In genomic region chr6:1821188-1822183, GRCh38 we compare ENCODE assay signal across 11 cellular contexts.
DNase-seq lines count a peak whose midpoint lies in the region; ATAC-seq and TF ChIP-seq lines count a peak whose summit lies in the region.
"Had no signal": no experiment of that assay in that cellular context is flagged by ENCODE, and none has a peak within 500 bp of the region (broad histone marks: within the 10 kb centered on the region; RNA-seq: fewer than 3 reads in every experiment).

No MANE protein-coding gene starts in this region.

- H3K27me3 ChIP-seq in tibial nerve, result no peaks in the 10 kb centered on the region
- H3K27me3 ChIP-seq in CD8-positive, alpha-beta memory T cell (ENCODE audit: insufficient read depth, low read length, poor library complexity, severe bottlenecking), result no peaks in the 10 kb centered on the region

- H3K4me1 Mint-ChIP-seq in CD8-positive, alpha-beta memory T cell, result peaks cover 0 to 1% (median 0%) of the 10 kb centered on the region in 3 donors
- H3K4me1 Mint-ChIP-seq in T-cell, result peaks cover 0 to 2% (median 0%) of the 10 kb centered on the region in 3 donors
- H3K4me1 Mint-ChIP-seq in progenitor cell of endocrine pancreas (ENCODE audit: low read depth), result peaks cover 4% of the 10 kb centered on the region
- H3K4me1 Mint-ChIP-seq: activated CD4-positive, alpha-beta T cell treated with anti-CD3 and anti-CD28 coated beads, Interleukin-2, amount 10 ng/mL, durations not matched to agents 7 days and 5 days had no signal

- H3K27me3 Mint-ChIP-seq in CD8-positive, alpha-beta memory T cell, result no peaks in the 10 kb centered on the region
- H3K27me3 Mint-ChIP-seq in T-cell (no peaks in the 10 kb centered on the region), progenitor cell of endocrine pancreas (no peaks in the 10 kb centered on the region)
- H3K27me3 Mint-ChIP-seq: activated CD4-positive, alpha-beta T cell treated with anti-CD3 and anti-CD28 coated beads, Interleukin-2, amount 10 ng/mL, durations not matched to agents 7 days and 5 days; CD4-positive, CD25-positive, alpha-beta regulatory T cell; memory B cell had no signal

- H3K27ac Mint-ChIP-seq in CD8-positive, alpha-beta memory T cell, result no peak overlapping the region
- no peak overlapping the region for H3K27ac Mint-ChIP-seq in T-cell
- no peak overlapping the region for H3K27ac Mint-ChIP-seq in progenitor cell of endocrine pancreas
- H3K27ac Mint-ChIP-seq: activated CD4-positive, alpha-beta T cell treated with anti-CD3 and anti-CD28 coated beads, Interleukin-2, amount 10 ng/mL, durations not matched to agents 7 days and 5 days; CD4-positive, CD25-positive, alpha-beta regulatory T cell; memory B cell had no signal

- CTCF ChIA-PET in CD8-positive, alpha-beta memory T cell (lab: Charles Lee), result no interaction called here
- CTCF ChIA-PET in T-cell (lab: Charles Lee), result interaction anchor here in 1 of 2 donors (0.6 to 0.7 kb wide), 2 partner anchors 207 to 1705 kb away, joined by 3 to 10 read pairs; no protein-coding TSS in a partner anchor

- intact Hi-C loops in left cardiac atrium (cut with DNase I) (no loop called here), Right ventricle myocardium inferior (cut with DNase I) (no loop called here)

- TF ChIP-seq CTCF in tibial nerve (IDR thresholded peaks at IDR 0.05) (no peak), progenitor cell of endocrine pancreas (IDR thresholded peaks at IDR 0.05; ENCODE audit: unreplicated experiment) (no peak)

- H3K4me3 Mint-ChIP-seq in CD8-positive, alpha-beta memory T cell, result no peak overlapping the region
- no peak overlapping the region for H3K4me3 Mint-ChIP-seq in T-cell
- no peak overlapping the region for H3K4me3 Mint-ChIP-seq in progenitor cell of endocrine pancreas (ENCODE audit: low read depth)
- H3K4me3 Mint-ChIP-seq: activated CD4-positive, alpha-beta T cell treated with anti-CD3 and anti-CD28 coated beads, Interleukin-2, amount 10 ng/mL, durations not matched to agents 7 days and 5 days; CD4-positive, CD25-positive, alpha-beta regulatory T cell; memory B cell had no signal

- no peaks in the 10 kb centered on the region for H3K9me3 ChIP-seq in tibial nerve
- no peaks in the 10 kb centered on the region for H3K9me3 ChIP-seq in CD8-positive, alpha-beta memory T cell (ENCODE audit: low read length)

- H3K27ac ChIP-seq in tibial nerve, result peak overlapping the region in 3 of 4 donors; percentile 50 to 78 (median 67)
- no peak overlapping the region for H3K27ac ChIP-seq in CD8-positive, alpha-beta memory T cell (ENCODE audit: low read depth, low read length)

- TF ChIP-seq EP300 in tibial nerve (IDR thresholded peaks at IDR 0.05), result peak in 1 of 2 donors; percentile 27

- TF ChIP-seq POLR2A in tibial nerve (IDR thresholded peaks at IDR 0.05), result no peak

- DNase-seq in left cardiac atrium (no peak), Right ventricle myocardium inferior (ENCODE audit: missing footprints) (no peak), foreskin melanocyte (peak; percentile 64), tibial nerve (ENCODE audit: low spot score in 2 of 2) (no peak), T-cell (no peak), progenitor cell of endocrine pancreas (ENCODE audit: low spot score, unreplicated experiment) (no peak)
- no peak for DNase-seq in CD8-positive, alpha-beta memory T cell
- DNase-seq: activated CD4-positive, alpha-beta T cell treated with anti-CD3 and anti-CD28 coated beads, Interleukin-2, amount 10 ng/mL, durations not matched to agents 7 days and 5 days; CD4-positive, CD25-positive, alpha-beta regulatory T cell had no signal

- H3K9me3 Mint-ChIP-seq in CD8-positive, alpha-beta memory T cell, result peaks cover 0 to 2% (median 0%) of the 10 kb centered on the region in 5 donors
- H3K9me3 Mint-ChIP-seq in T-cell, result no peaks in the 10 kb centered on the region
- no peaks in the 10 kb centered on the region for H3K9me3 Mint-ChIP-seq in progenitor cell of endocrine pancreas (ENCODE audit: low read depth)
- H3K9me3 Mint-ChIP-seq: activated CD4-positive, alpha-beta T cell treated with anti-CD3 and anti-CD28 coated beads, Interleukin-2, amount 10 ng/mL, durations not matched to agents 7 days and 5 days; CD4-positive, CD25-positive, alpha-beta regulatory T cell; memory B cell had no signal

- ATAC-seq in left cardiac atrium (peak; percentile 32 to 44), Right ventricle myocardium inferior (no peak), T-cell (replicated peaks in 1 of 4) (no peak)

- peaks cover 0 to 58% (median 11%) of the 10 kb centered on the region in 4 donors for H3K4me1 ChIP-seq in tibial nerve
- H3K4me1 ChIP-seq in CD8-positive, alpha-beta memory T cell (ENCODE audit: insufficient read depth, low read length), result no peaks in the 10 kb centered on the region

- POLR2A ChIA-PET in CD8-positive, alpha-beta memory T cell (lab: Charles Lee), result no interaction called here
- POLR2A ChIA-PET in T-cell (lab: Charles Lee), result no interaction called here

- peak overlapping the region; percentile 4 to 33 (median 14) for H3K4me3 ChIP-seq in tibial nerve
- H3K4me3 ChIP-seq in CD8-positive, alpha-beta memory T cell (ENCODE audit: low read length), result no peak overlapping the region

- H3K36me3 Mint-ChIP-seq in CD8-positive, alpha-beta memory T cell, result peaks cover 0 to 22% (median 8%) of the 10 kb centered on the region in 3 donors
- H3K36me3 Mint-ChIP-seq in T-cell, result peaks cover 27% of the 10 kb centered on the region
- no peaks in the 10 kb centered on the region for H3K36me3 Mint-ChIP-seq in progenitor cell of endocrine pancreas (ENCODE audit: insufficient read depth)

- H3K36me3 ChIP-seq in tibial nerve, result no peaks in the 10 kb centered on the region
- no peaks in the 10 kb centered on the region for H3K36me3 ChIP-seq in CD8-positive, alpha-beta memory T cell (ENCODE audit: insufficient read depth, low read length)

- 12 to 22% methylated on average over 22 of the region's 22 CpGs for WGBS in tibial nerve, 2 donors

TF ChIP-seq in PFSK-1, 5 proteins besides CTCF, POLR2A, EP300 and RAD21:
- TF ChIP-seq POLR2AphosphoS5 (IDR thresholded peaks at IDR 0.05; ENCODE audit: low read depth, low read length), result no peak
- TF ChIP-seq FOXP2 (optimal IDR thresholded peaks at IDR 0.05; ENCODE audit: borderline replicate concordance, extremely low read depth, extremely low read length, insufficient read depth), result peak; percentile 34

Comparison
In these comparisons a context has a peak if more than half of its experiments do, and no peak if none do; other contexts are left out.
1. ATAC-seq: peak in left cardiac atrium (2 of 2); none in Right ventricle myocardium inferior (single experiment) and T-cell (0 of 4).